Comparison of ENCODE assay signal across 1 cellular context in the genomic region with DNA sequence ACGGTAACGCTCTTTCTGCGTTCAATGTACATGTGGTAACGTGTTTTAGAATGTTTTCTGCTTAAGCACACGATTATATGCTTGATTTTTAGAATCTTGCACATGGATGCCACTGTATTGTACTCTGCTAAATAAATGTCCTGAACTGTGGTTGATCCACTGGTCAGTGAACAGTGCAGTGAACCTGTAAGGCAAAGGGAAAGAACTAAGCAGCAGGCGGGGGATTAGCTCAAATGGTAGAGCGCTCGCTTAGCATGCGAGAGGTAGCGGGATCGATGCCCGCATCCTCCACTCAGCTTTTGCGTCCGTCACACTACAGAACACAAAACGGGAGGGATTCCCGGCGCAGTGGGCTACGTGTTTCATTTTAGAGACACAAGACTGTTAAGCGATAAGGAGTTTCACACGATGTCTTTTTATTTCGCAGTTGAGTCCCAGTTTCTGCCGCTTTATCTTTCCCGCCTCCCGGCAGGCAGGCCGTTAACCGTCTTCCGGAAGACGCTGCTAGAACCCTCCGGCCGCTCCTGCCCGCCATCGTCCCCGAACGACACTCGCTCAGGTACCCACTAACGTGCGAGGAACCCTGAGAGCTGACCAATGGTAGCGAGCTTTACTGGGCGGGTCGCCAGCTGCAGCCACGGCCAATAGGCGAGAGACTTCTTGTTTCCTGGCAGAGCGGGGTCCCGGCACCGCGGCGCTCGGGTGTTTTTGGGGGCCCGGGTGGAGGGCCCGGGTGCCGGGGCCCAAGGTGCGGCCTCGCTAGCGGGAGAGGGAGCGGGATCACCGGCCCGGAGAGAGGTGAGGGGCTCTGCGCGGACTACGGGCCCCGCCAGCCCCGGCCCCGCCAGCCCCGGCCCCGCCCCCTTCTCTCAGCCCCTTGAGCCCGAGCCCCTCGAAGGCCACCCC.
TF ChIP-seq lines count a peak whose summit lies in the region.

Gene AGBL5, plus strand, starts transcription at position 673 of the 906 bp plus-strand sequence. CDS start 1,291 bp downstream, outside the sequence.

TF ChIP-seq in K562, 482 proteins besides CTCF, POLR2A, EP300 and RAD21 (continued from another document and continues in another):
- TF ChIP-seq ZBTB49 (CRISPR knock-in tag; IDR thresholded peaks at IDR 0.05; ENCODE audit: borderline replicate concordance) (peak; percentile 84; the same call in 1 of the 2 replicates), SAP30 (IDR thresholded peaks at IDR 0.05; ENCODE audit: borderline replicate concordance, insufficient read depth, low read depth, low read length, poor library complexity, severe bottlenecking) (no peak), LARP7 (IDR thresholded peaks at IDR 0.05) (no peak), POLR2H (tag; IDR thresholded peaks at IDR 0.05; ENCODE audit: low read depth) (peak; percentile 100), MEF2D (tag; conservative IDR thresholded peaks at IDR 0.05; ENCODE audit: low read depth) (peak; percentile 73), MTA1 (IDR thresholded peaks at IDR 0.05; ENCODE audit: borderline replicate concordance) (peak; percentile 70), POLR3G (IDR thresholded peaks at IDR 0.05; ENCODE audit: extremely low read depth, insufficient read length, insufficient replicate concordance) (peak; percentile 57), RUNX1 (IDR thresholded peaks at IDR 0.05; ENCODE audit: low read depth) (no peak), E2F6 (IDR thresholded peaks at IDR 0.05; ENCODE audit: borderline replicate concordance in 1 of 2, extremely low read depth in 1 of 2, insufficient read depth in 1 of 2, insufficient read length in 1 of 2, low read depth in 1 of 2, low read length in 1 of 2, poor library complexity in 1 of 2, severe bottlenecking in 1 of 2) (peak; percentile 96 to 97), ZNF584 (CRISPR knock-in tag; IDR thresholded peaks at IDR 0.05; ENCODE audit: low read depth) (no peak), MAFF (IDR thresholded peaks at IDR 0.05; ENCODE audit: low read length) (no peak), CHD7 (IDR thresholded peaks at IDR 0.05; ENCODE audit: low read depth, low read length) (no peak), ZNF407 (IDR thresholded peaks at IDR 0.05; ENCODE audit: low read depth) (peak; percentile 75), ZNF707 (CRISPR knock-in tag; conservative IDR thresholded peaks at IDR 0.05) (no peak), ZNF23 (CRISPR knock-in tag; IDR thresholded peaks at IDR 0.05) (no peak), POLR3A (IDR thresholded peaks at IDR 0.05; ENCODE audit: borderline replicate concordance, extremely low read depth, insufficient read depth, insufficient read length) (peak; percentile 82), ASH1L (IDR thresholded peaks at IDR 0.05; ENCODE audit: borderline replicate concordance, low read depth, partially characterized antibody) (peak; percentile 82), RFX7 (CRISPR knock-in tag; IDR thresholded peaks at IDR 0.05) (0 out of 2 replicates have a peak, but pooled peaks have one; percentile 10), NONO (IDR thresholded peaks at IDR 0.05; ENCODE audit: low read depth in 2 of 2, low read length in 1 of 2) (peak in 1 of 2 experiments; percentile 22; a peak in 1 of 4 replicates), SMAD4 (CRISPR knock-in tag; conservative IDR thresholded peaks at IDR 0.05) (peak; percentile 68), TEAD4 (IDR thresholded peaks at IDR 0.05; ENCODE audit: low read length) (peak; percentile 64; the same call in 1 of the 2 replicates), TEAD4 (CRISPR knock-in tag; IDR thresholded peaks at IDR 0.05; ENCODE audit: borderline replicate concordance) (no peak), ZFP1 (CRISPR knock-in tag; IDR thresholded peaks at IDR 0.05) (no peak), CBX1 (IDR thresholded peaks at IDR 0.05; ENCODE audit: low read depth) (peak; percentile 19; the same call in 1 of the 2 replicates), ETV6 (IDR thresholded peaks at IDR 0.05; ENCODE audit: borderline replicate concordance in 1 of 2, low read depth in 2 of 2, low read length in 1 of 2) (no peak), ETV6 (CRISPR knock-in tag; IDR thresholded peaks at IDR 0.05; ENCODE audit: borderline replicate concordance) (peak; percentile 83; the same call in 1 of the 2 replicates)
- TF ChIP-seq, protein P1, sequence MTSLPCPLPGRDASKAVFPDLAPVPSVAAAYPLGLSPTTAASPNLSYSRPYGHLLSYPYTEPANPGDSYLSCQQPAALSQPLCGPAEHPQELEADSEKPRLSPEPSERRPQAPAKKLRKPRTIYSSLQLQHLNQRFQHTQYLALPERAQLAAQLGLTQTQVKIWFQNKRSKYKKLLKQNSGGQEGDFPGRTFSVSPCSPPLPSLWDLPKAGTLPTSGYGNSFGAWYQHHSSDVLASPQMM (CRISPR knock-in tag; IDR thresholded peaks at IDR 0.05): no peak
